Comparison of ENCODE assay signal across 1 cellular context in the genomic region with DNA sequence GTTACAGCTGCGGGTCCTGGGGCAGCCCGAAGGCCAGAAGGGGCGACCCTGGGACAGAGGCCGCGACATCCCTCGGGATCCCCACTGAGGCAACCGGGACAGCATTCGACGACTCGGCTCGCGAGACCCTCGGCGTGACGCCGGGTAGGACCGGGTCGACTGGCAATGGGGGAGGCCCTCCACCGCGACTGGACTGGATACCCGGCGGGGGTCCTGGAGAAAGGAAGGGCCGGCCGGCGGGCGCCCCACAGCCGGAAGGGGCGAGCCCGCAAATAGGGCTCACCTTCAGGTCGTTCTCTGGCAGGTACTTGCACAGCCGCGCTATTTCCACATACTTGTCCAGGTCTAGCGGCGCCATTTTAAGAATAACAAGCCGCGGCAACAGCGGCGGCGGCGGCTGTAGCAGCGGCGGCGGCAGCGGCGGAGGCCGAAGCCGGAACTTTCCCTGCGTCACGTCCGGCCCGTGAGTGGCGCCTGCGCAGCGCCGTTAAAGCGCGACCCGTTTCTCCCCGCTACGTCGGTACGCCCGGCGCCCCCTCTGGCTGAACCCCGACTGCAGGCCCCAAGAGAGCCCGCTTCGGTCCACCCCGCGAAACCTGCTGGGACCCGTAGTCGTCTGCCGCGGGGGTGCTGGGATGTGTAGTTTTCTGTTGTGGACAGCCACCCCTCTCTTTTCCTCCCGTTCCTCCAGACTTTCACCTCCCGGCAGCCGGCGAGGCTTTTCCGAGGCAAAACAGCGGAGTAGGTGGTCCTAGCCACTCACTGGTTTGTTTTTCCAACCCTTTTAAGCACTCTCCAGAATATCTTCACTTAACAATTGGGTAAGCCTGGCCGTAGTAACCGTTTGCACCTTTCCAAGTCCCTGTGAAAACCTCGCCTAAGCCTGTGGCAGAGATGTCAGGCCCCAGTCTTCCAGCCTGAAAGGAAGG.
TF ChIP-seq lines count a peak whose summit lies in the region.

A gene (minus strand): TSS at position 443 of the 929 bp plus-strand sequence. CDS start 85 bp downstream, at position 358.

TF ChIP-seq in HepG2, 621 proteins besides CTCF, POLR2A, EP300 and RAD21 (continued from another document and continues in another):
- TF ChIP-seq ISX (CRISPR knock-in tag; conservative IDR thresholded peaks at IDR 0.05) (no peak), SIN3A (IDR thresholded peaks at IDR 0.05; ENCODE audit: borderline replicate concordance, low read depth, low read length) (peak; percentile 56; the same call in 1 of the 2 replicates), PAF1 (CRISPR knock-in tag; IDR thresholded peaks at IDR 0.05) (no peak), SMARCC2 (IDR thresholded peaks at IDR 0.05) (no peak), CCDC6 (CRISPR knock-in tag; IDR thresholded peaks at IDR 0.05) (peak; percentile 85; the same call in 1 of the 2 replicates), NFYC (CRISPR knock-in tag; IDR thresholded peaks at IDR 0.05) (no peak), ZNF749 (CRISPR knock-in tag; IDR thresholded peaks at IDR 0.05; ENCODE audit: borderline replicate concordance) (0 out of 2 replicates have a peak, but pooled peaks have one; percentile 29), MTF1 (CRISPR knock-in tag; IDR thresholded peaks at IDR 0.05) (no peak), ZNF350 (CRISPR knock-in tag; IDR thresholded peaks at IDR 0.05; ENCODE audit: borderline replicate concordance, low read depth) (peak; percentile 93), TBP (CRISPR knock-in tag; IDR thresholded peaks at IDR 0.05) (no peak), ZNF326 (CRISPR knock-in tag; IDR thresholded peaks at IDR 0.05; ENCODE audit: borderline replicate concordance) (no peak), MEF2D (CRISPR knock-in tag; IDR thresholded peaks at IDR 0.05) (peak; percentile 21; the same call in 1 of the 2 replicates), ZNF788 (CRISPR knock-in tag; IDR thresholded peaks at IDR 0.05; ENCODE audit: borderline replicate concordance) (peak; percentile 80; the same call in 1 of the 2 replicates), ARNT (IDR thresholded peaks at IDR 0.05) (no peak), ZNF589 (CRISPR knock-in tag; conservative IDR thresholded peaks at IDR 0.05) (no peak), WIZ (CRISPR knock-in tag; IDR thresholded peaks at IDR 0.05) (no peak), ZMYM3 (CRISPR knock-in tag; IDR thresholded peaks at IDR 0.05) (peak; percentile 88), ZNF331 (CRISPR knock-in tag; IDR thresholded peaks at IDR 0.05) (peak; percentile 82; the same call in 1 of the 2 replicates), RBAK (CRISPR knock-in tag; IDR thresholded peaks at IDR 0.05) (no peak), LCORL (IDR thresholded peaks at IDR 0.05) (no peak), LCORL (CRISPR knock-in tag; IDR thresholded peaks at IDR 0.05) (peak; percentile 70), ZNF777 (CRISPR knock-in tag; IDR thresholded peaks at IDR 0.05) (0 out of 2 replicates have a peak, but pooled peaks have one; percentile 26), ARNTL (CRISPR knock-in tag; IDR thresholded peaks at IDR 0.05) (no peak), NCOA5 (CRISPR knock-in tag; IDR thresholded peaks at IDR 0.05) (no peak), SOX13 (IDR thresholded peaks at IDR 0.05) (no peak), SOX13 (CRISPR knock-in tag; conservative IDR thresholded peaks at IDR 0.05 in 1 of 2, IDR thresholded peaks at IDR 0.05 in 1 of 2) (peak in 1 of 2 experiments; percentile 36; a peak in 2 of 4 replicates), PCBP1 (IDR thresholded peaks at IDR 0.05; ENCODE audit: borderline replicate concordance, low read depth, low read length) (no peak), HNRNPL (IDR thresholded peaks at IDR 0.05; ENCODE audit: low read depth, low read length) (no peak), ZNF567 (CRISPR knock-in tag; IDR thresholded peaks at IDR 0.05; ENCODE audit: borderline replicate concordance) (no peak), HDAC2 (CRISPR knock-in tag; IDR thresholded peaks at IDR 0.05) (peak; percentile 60), SNRNP70 (IDR thresholded peaks at IDR 0.05; ENCODE audit: low read depth, low read length) (no peak), ZKSCAN5 (CRISPR knock-in tag; IDR thresholded peaks at IDR 0.05) (peak; percentile 87)
- TF ChIP-seq, protein P1, sequence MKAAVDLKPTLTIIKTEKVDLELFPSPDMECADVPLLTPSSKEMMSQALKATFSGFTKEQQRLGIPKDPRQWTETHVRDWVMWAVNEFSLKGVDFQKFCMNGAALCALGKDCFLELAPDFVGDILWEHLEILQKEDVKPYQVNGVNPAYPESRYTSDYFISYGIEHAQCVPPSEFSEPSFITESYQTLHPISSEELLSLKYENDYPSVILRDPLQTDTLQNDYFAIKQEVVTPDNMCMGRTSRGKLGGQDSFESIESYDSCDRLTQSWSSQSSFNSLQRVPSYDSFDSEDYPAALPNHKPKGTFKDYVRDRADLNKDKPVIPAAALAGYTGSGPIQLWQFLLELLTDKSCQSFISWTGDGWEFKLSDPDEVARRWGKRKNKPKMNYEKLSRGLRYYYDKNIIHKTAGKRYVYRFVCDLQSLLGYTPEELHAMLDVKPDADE (CRISPR knock-in tag; IDR thresholded peaks at IDR 0.05): no peak
- TF ChIP-seq, protein P2, sequence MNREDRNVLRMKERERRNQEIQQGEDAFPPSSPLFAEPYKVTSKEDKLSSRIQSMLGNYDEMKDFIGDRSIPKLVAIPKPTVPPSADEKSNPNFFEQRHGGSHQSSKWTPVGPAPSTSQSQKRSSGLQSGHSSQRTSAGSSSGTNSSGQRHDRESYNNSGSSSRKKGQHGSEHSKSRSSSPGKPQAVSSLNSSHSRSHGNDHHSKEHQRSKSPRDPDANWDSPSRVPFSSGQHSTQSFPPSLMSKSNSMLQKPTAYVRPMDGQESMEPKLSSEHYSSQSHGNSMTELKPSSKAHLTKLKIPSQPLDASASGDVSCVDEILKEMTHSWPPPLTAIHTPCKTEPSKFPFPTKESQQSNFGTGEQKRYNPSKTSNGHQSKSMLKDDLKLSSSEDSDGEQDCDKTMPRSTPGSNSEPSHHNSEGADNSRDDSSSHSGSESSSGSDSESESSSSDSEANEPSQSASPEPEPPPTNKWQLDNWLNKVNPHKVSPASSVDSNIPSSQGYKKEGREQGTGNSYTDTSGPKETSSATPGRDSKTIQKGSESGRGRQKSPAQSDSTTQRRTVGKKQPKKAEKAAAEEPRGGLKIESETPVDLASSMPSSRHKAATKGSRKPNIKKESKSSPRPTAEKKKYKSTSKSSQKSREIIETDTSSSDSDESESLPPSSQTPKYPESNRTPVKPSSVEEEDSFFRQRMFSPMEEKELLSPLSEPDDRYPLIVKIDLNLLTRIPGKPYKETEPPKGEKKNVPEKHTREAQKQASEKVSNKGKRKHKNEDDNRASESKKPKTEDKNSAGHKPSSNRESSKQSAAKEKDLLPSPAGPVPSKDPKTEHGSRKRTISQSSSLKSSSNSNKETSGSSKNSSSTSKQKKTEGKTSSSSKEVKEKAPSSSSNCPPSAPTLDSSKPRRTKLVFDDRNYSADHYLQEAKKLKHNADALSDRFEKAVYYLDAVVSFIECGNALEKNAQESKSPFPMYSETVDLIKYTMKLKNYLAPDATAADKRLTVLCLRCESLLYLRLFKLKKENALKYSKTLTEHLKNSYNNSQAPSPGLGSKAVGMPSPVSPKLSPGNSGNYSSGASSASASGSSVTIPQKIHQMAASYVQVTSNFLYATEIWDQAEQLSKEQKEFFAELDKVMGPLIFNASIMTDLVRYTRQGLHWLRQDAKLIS (CRISPR knock-in tag; IDR thresholded peaks at IDR 0.05): no peak
- TF ChIP-seq, protein P3, sequence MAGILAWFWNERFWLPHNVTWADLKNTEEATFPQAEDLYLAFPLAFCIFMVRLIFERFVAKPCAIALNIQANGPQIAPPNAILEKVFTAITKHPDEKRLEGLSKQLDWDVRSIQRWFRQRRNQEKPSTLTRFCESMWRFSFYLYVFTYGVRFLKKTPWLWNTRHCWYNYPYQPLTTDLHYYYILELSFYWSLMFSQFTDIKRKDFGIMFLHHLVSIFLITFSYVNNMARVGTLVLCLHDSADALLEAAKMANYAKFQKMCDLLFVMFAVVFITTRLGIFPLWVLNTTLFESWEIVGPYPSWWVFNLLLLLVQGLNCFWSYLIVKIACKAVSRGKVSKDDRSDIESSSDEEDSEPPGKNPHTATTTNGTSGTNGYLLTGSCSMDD (CRISPR knock-in tag; IDR thresholded peaks at IDR 0.05): no peak
- TF ChIP-seq, protein P4, sequence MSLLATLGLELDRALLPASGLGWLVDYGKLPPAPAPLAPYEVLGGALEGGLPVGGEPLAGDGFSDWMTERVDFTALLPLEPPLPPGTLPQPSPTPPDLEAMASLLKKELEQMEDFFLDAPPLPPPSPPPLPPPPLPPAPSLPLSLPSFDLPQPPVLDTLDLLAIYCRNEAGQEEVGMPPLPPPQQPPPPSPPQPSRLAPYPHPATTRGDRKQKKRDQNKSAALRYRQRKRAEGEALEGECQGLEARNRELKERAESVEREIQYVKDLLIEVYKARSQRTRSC (CRISPR knock-in tag; IDR thresholded peaks at IDR 0.05; ENCODE audit: low read depth): no peak
- TF ChIP-seq, protein P5, sequence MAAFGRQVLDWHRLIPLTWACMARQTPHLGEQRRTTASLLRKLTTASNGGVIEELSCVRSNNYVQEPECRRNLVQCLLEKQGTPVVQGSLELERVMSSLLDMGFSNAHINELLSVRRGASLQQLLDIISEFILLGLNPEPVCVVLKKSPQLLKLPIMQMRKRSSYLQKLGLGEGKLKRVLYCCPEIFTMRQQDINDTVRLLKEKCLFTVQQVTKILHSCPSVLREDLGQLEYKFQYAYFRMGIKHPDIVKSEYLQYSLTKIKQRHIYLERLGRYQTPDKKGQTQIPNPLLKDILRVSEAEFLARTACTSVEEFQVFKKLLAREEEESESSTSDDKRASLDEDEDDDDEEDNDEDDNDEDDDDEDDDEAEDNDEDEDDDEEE (CRISPR knock-in tag; IDR thresholded peaks at IDR 0.05): 0 out of 2 replicates have a peak, but pooled peaks have one; percentile 59
- TF ChIP-seq, protein P6, sequence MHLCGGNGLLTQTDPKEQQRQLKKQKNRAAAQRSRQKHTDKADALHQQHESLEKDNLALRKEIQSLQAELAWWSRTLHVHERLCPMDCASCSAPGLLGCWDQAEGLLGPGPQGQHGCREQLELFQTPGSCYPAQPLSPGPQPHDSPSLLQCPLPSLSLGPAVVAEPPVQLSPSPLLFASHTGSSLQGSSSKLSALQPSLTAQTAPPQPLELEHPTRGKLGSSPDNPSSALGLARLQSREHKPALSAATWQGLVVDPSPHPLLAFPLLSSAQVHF (CRISPR knock-in tag; IDR thresholded peaks at IDR 0.05): no peak
- TF ChIP-seq, protein P7, sequence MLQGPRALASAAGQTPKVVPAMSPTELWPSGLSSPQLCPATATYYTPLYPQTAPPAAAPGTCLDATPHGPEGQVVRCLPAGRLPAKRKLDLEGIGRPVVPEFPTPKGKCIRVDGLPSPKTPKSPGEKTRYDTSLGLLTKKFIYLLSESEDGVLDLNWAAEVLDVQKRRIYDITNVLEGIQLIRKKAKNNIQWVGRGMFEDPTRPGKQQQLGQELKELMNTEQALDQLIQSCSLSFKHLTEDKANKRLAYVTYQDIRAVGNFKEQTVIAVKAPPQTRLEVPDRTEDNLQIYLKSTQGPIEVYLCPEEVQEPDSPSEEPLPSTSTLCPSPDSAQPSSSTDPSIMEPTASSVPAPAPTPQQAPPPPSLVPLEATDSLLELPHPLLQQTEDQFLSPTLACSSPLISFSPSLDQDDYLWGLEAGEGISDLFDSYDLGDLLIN (CRISPR knock-in tag; IDR thresholded peaks at IDR 0.05; ENCODE audit: borderline replicate concordance): no peak
- TF ChIP-seq, protein P8, sequence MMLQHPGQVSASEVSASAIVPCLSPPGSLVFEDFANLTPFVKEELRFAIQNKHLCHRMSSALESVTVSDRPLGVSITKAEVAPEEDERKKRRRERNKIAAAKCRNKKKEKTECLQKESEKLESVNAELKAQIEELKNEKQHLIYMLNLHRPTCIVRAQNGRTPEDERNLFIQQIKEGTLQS (CRISPR knock-in tag; IDR thresholded peaks at IDR 0.05): no peak
- TF ChIP-seq, protein P9, sequence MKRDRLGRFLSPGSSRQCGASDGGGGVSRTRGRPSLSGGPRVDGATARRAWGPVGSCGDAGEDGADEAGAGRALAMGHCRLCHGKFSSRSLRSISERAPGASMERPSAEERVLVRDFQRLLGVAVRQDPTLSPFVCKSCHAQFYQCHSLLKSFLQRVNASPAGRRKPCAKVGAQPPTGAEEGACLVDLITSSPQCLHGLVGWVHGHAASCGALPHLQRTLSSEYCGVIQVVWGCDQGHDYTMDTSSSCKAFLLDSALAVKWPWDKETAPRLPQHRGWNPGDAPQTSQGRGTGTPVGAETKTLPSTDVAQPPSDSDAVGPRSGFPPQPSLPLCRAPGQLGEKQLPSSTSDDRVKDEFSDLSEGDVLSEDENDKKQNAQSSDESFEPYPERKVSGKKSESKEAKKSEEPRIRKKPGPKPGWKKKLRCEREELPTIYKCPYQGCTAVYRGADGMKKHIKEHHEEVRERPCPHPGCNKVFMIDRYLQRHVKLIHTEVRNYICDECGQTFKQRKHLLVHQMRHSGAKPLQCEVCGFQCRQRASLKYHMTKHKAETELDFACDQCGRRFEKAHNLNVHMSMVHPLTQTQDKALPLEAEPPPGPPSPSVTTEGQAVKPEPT (CRISPR knock-in tag; IDR thresholded peaks at IDR 0.05; ENCODE audit: low read depth): no peak
- TF ChIP-seq, protein P10, sequence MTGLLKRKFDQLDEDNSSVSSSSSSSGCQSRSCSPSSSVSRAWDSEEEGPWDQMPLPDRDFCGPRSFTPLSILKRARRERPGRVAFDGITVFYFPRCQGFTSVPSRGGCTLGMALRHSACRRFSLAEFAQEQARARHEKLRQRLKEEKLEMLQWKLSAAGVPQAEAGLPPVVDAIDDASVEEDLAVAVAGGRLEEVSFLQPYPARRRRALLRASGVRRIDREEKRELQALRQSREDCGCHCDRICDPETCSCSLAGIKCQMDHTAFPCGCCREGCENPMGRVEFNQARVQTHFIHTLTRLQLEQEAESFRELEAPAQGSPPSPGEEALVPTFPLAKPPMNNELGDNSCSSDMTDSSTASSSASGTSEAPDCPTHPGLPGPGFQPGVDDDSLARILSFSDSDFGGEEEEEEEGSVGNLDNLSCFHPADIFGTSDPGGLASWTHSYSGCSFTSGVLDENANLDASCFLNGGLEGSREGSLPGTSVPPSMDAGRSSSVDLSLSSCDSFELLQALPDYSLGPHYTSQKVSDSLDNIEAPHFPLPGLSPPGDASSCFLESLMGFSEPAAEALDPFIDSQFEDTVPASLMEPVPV (CRISPR knock-in tag; IDR thresholded peaks at IDR 0.05): peak; percentile 79; the same call in 1 of the 2 replicates
- TF ChIP-seq, protein P11, sequence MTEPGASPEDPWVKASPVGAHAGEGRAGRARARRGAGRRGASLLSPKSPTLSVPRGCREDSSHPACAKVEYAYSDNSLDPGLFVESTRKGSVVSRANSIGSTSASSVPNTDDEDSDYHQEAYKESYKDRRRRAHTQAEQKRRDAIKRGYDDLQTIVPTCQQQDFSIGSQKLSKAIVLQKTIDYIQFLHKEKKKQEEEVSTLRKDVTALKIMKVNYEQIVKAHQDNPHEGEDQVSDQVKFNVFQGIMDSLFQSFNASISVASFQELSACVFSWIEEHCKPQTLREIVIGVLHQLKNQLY (CRISPR knock-in tag; IDR thresholded peaks at IDR 0.05): no peak
- TF ChIP-seq, protein P12, sequence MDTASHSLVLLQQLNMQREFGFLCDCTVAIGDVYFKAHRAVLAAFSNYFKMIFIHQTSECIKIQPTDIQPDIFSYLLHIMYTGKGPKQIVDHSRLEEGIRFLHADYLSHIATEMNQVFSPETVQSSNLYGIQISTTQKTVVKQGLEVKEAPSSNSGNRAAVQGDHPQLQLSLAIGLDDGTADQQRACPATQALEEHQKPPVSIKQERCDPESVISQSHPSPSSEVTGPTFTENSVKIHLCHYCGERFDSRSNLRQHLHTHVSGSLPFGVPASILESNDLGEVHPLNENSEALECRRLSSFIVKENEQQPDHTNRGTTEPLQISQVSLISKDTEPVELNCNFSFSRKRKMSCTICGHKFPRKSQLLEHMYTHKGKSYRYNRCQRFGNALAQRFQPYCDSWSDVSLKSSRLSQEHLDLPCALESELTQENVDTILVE (CRISPR knock-in tag; IDR thresholded peaks at IDR 0.05): peak; percentile 99
